In the genomic region with DNA sequence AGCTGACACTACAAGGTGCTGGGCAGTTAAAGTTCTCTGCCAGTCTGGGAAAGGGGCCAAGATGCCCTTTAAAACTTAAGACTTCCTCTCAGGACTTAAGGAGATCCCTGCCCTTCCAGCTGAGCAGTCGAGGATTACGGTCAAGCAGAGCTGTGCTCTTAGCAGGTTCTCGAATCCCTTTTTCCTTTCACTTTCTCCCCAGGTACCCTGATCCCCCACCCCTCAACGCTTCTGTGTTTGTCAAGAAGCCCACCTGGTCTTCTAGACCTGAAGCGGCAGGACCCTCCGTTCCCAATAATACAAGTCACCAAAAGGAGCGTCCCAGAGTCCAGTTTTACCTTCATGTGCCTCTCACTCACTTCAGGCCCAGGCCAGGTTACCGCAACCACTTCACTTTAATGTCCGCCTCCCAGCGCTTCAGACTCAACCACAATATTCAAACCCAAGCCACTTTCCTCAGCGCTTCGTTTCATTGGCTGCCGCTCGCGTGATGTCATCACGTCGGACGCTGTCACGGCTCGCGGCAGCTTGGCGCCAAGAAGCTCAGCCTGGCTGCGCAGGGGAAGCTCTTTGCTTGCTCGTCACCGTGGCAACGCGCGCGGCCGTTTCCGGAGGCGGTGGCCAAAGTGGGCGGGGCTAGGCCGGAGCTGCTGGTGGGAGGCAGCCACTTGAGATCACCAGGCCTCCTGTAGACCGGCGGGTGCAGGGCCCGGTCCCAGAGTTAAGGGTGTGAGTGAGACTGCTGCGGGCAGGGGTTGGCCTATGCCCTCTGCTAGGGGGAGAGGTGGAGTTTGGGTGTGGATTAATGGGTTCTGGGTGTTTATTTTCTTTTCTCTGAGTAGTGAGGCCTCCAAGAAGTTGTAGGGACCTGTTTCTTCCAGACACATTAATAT, we compare ENCODE assay signal across 9 cellular contexts. TPM values are rescaled to one million over a fixed set of nuclear protein-coding genes. Genes with fewer than 3 reads are reported as not detected.
DNase-seq lines count a peak whose midpoint lies in the region; ATAC-seq, FAIRE-seq and TF ChIP-seq lines count a peak whose summit lies in the region.
"Had no signal": no experiment of that assay in that cellular context is flagged by ENCODE, and none has a peak within 500 bp of the region (broad histone marks: within the 10 kb centered on the region; RNA-seq: fewer than 3 reads in every experiment).

A gene (minus strand): TSS at position 431 of the 893 bp plus-strand sequence. CDS start 10,209 bp downstream, outside the sequence.
A gene with protein sequence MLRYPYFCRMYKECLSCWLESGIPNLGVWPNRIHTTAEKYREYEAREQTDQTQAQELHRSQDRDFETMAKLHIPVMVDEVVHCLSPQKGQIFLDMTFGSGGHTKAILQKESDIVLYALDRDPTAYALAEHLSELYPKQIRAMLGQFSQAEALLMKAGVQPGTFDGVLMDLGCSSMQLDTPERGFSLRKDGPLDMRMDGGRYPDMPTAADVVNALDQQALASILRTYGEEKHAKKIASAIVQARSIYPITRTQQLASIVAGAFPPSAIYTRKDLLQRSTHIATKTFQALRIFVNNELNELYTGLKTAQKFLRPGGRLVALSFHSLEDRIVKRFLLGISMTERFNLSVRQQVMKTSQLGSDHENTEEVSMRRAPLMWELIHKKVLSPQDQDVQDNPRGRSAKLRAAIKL (plus strand): TSS at position 663 of the 893 bp plus-strand sequence. CDS start 4,947 bp downstream, outside the sequence.

- peak within 1 kb of the TSS; percentile 91 for H3K9ac ChIP-seq in keratinocyte (ENCODE audit: control insufficient read depth, extremely low read depth, insufficient read depth, low read length)

- H3K27me3 ChIP-seq in keratinocyte (ENCODE audit: control insufficient read depth, extremely low read depth, insufficient read depth, low read length): no peaks in the 10 kb centered on the region

- H3K4me3 ChIP-seq in keratinocyte (ENCODE audit: control insufficient read depth in 2 of 3, extremely low read depth in 1 of 3, insufficient read depth in 2 of 3, low read depth in 1 of 3, low read length in 3 of 3): peak within 1 kb of the TSS; percentile 64 to 91 (median 70)

- H2AFZ ChIP-seq in keratinocyte (ENCODE audit: control insufficient read depth, low read length): peak within 1 kb of the TSS; percentile 95

- peak; percentile 94 for ATAC-seq in GM19035 (IDR thresholded peaks at IDR 0.05; ENCODE audit: unreplicated experiment)
- ATAC-seq in HG03354 (IDR thresholded peaks at IDR 0.05; ENCODE audit: poor library complexity, severe bottlenecking, unreplicated experiment): peak; percentile 93
- peak; percentile 95 to 96 for ATAC-seq in activated CD4-positive, CD25-positive, alpha-beta regulatory T cell treated with anti-CD3 and anti-CD28 coated beads, Interleukin-2, amount 50 U/mL, for 24 hours

- DNase-seq in AG09319 (ENCODE audit: extremely low read depth, low read depth) (peak; percentile 99), NCI-H446 treated with DMSO at 0.1 percent for 48 hours (lab: John Stamatoyannopoulos, UW) (peak; percentile 97), cerebellar nuclear complex (lab: John Stamatoyannopoulos, UW) (peak; percentile 94 to 99), keratinocyte (ENCODE audit: low read depth, low spot score) (peak; percentile 87)
- peak; percentile 90 to 92 for DNase-seq in stimulated activated CD4-positive, alpha-beta T cell treated with anti-CD3 and anti-CD28 coated beads, Interleukin-15, amount 100 ng/mL, for 1 hour (ENCODE audit: low read depth in 1 of 2, low spot score in 1 of 2)

- H4K20me1 ChIP-seq in keratinocyte (ENCODE audit: control insufficient read depth, extremely low read depth, insufficient read depth, low read length): no peaks in the 10 kb centered on the region

- dilution Hi-C loops in keratinocyte (cut with MboI; ENCODE audit: extremely low pct_ligation_motif_present, low sequenced_read_pairs): no loop called here

- peak within 1 kb of the TSS; percentile 91 for H3K27ac ChIP-seq in keratinocyte (ENCODE audit: control insufficient read depth, insufficient read depth, low read length)

- H3K9me3 ChIP-seq in keratinocyte (ENCODE audit: control insufficient read depth, low read depth, low read length): no peaks in the 10 kb centered on the region

- H3K36me3 ChIP-seq in keratinocyte (ENCODE audit: control insufficient read depth in 2 of 2, extremely low read depth in 1 of 2, insufficient read depth in 2 of 2, low read length in 2 of 2): no peaks in the 10 kb centered on the region

- H3K4me2 ChIP-seq in keratinocyte (ENCODE audit: control insufficient read depth, extremely low read depth, insufficient read depth, low read depth, low read length): peak within 1 kb of the TSS; percentile 96

- peaks cover 62% of the 10 kb centered on the region for H3K79me2 ChIP-seq in keratinocyte (ENCODE audit: control insufficient read depth, insufficient read depth, low read length)

- H3K9me1 ChIP-seq in keratinocyte (ENCODE audit: control insufficient read depth, extremely low read depth, insufficient read depth, low read length): no peaks in the 10 kb centered on the region

- FAIRE-seq in keratinocyte (lab: Jason Lieb, UNC): peak; percentile 52
- FAIRE-seq: colon had no signal

- peaks cover 24% of the 10 kb centered on the region for H3K4me1 ChIP-seq in keratinocyte (ENCODE audit: control insufficient read depth, extremely low read depth, insufficient read depth, low read length)

- TF ChIP-seq CTCF in AG09319 (IDR thresholded peaks at IDR 0.05; ENCODE audit: low read depth, low read length) (no peak), keratinocyte (optimal IDR thresholded peaks at IDR 0.05 in 1 of 3, IDR thresholded peaks at IDR 0.05 in 1 of 3, conservative IDR thresholded peaks at IDR 0.05 in 1 of 3; ENCODE audit: extremely low read depth in 1 of 3, insufficient read depth in 2 of 3, low read length in 3 of 3) (no peak)

RNA-seq across cellular contexts. Expression of the first gene that starts in this region (rescaled TPM):
- 1.1 to 6.1 TPM (median 3.8 TPM) in 3 replicates for polyA plus RNA-seq in keratinocyte
- 0.10 TPM for polyA plus RNA-seq in keratinocyte (2011; ENCODE audit: low read depth)
- polyA plus RNA-seq in keratinocyte (2011; cell fraction: cytosol; rRNA removed): 1.0 and 2.2 TPM in 2 replicates
- polyA plus RNA-seq in keratinocyte (2011; cell fraction: nucleus; rRNA removed): 2.0 and 2.4 TPM in 2 replicates
- 0.16 and 3.0 TPM in 2 replicates for polyA plus RNA-seq in keratinocyte (2012; ENCODE audit: low replicate concordance)
- polyA minus RNA-seq in keratinocyte: 1.1 to 8.9 TPM (median 1.9 TPM) in 3 replicates
- polyA minus RNA-seq in keratinocyte (2011; cell fraction: cytosol; rRNA and poly(A)+ RNA removed): 0.96 TPM
- 2.1 and 3.3 TPM in 2 replicates for polyA minus RNA-seq in keratinocyte (2011; cell fraction: nucleus; rRNA and poly(A)+ RNA removed)

RNA-seq across cellular contexts. Expression of the second gene that starts in this region (rescaled TPM):
- polyA plus RNA-seq in keratinocyte: 6.4 to 10.0 TPM (median 8.3 TPM) in 3 replicates
- polyA plus RNA-seq in keratinocyte (2011; ENCODE audit: low read depth): 3.0 TPM
- 5.0 and 9.4 TPM in 2 replicates for polyA plus RNA-seq in keratinocyte (2011; cell fraction: cytosol; rRNA removed)
- polyA plus RNA-seq in keratinocyte (2011; cell fraction: nucleus; rRNA removed): 11.2 and 11.4 TPM in 2 replicates
- polyA plus RNA-seq in keratinocyte (2012; ENCODE audit: low replicate concordance): 4.9 and 5.8 TPM in 2 replicates
- 5.5 to 20.4 TPM (median 19.6 TPM) in 3 replicates for polyA minus RNA-seq in keratinocyte
- polyA minus RNA-seq in keratinocyte (2011; cell fraction: cytosol; rRNA and poly(A)+ RNA removed): 9.0 TPM
- polyA minus RNA-seq in keratinocyte (2011; cell fraction: nucleus; rRNA and poly(A)+ RNA removed): 16.1 and 25.8 TPM in 2 replicates

Comparison
In these comparisons a context has a peak if more than half of its experiments do, and no peak if none do; other contexts are left out.
1. Peak in every context shown above with its lines: DNase-seq, ATAC-seq, H3K4me3 ChIP-seq and H3K27ac ChIP-seq.